Comparison of ENCODE assay signal across 9 cellular contexts in genomic region chr13:29496241-29496712, GRCh38.
DNase-seq lines count a peak whose midpoint lies in the region; ATAC-seq, FAIRE-seq and TF ChIP-seq lines count a peak whose summit lies in the region.
"Had no signal": no experiment of that assay in that cellular context is flagged by ENCODE, and none has a peak within 500 bp of the region (broad histone marks: within the 10 kb centered on the region; RNA-seq: fewer than 3 reads in every experiment).

No MANE protein-coding gene starts in this region.

- H2AFZ ChIP-seq in PC-3 (ENCODE audit: low read length) (0 out of 2 replicates have a peak overlapping the region, but pooled peaks have one; percentile 5), keratinocyte (ENCODE audit: control insufficient read depth, low read length) (peak overlapping the region; percentile 73)

- H3K4me2 ChIP-seq in PC-3 (ENCODE audit: low read length) (peak overlapping the region; percentile 34; the same call in 1 of the 2 replicates), keratinocyte (ENCODE audit: control insufficient read depth, extremely low read depth, insufficient read depth, low read depth, low read length) (peak overlapping the region; percentile 49)

- H3K9ac ChIP-seq in PC-3 (ENCODE audit: low read length) (no peak overlapping the region), keratinocyte (ENCODE audit: control insufficient read depth, extremely low read depth, insufficient read depth, low read length) (no peak overlapping the region)

- POLR2A ChIA-PET in PC-3 (lab: Charles Lee; ENCODE audit: unreplicated experiment) (interaction anchor here (0.6 kb wide), 1 partner anchor 1487 kb away, joined by 4 read pairs; no protein-coding TSS in a partner anchor), HEK293T (lab: Yijun Ruan, JAX) (no interaction called here)

- H3K27me3 ChIP-seq in PC-3 (ENCODE audit: low read length): peaks cover 22% of the 10 kb centered on the region
- H3K27me3 ChIP-seq in keratinocyte (ENCODE audit: control insufficient read depth, extremely low read depth, insufficient read depth, low read length): peaks cover 8% of the 10 kb centered on the region

- peak; percentile 70 for FAIRE-seq in keratinocyte (lab: Jason Lieb, UNC)

- no peaks in the 10 kb centered on the region for H3K36me3 ChIP-seq in PC-3 (ENCODE audit: low read depth, low read length)
- no peaks in the 10 kb centered on the region for H3K36me3 ChIP-seq in keratinocyte (ENCODE audit: control insufficient read depth in 2 of 2, extremely low read depth in 1 of 2, insufficient read depth in 2 of 2, low read length in 2 of 2)

- no peak overlapping the region for H3K4me3 ChIP-seq in PC-3 (ENCODE audit: low read length)
- no peak overlapping the region for H3K4me3 ChIP-seq in keratinocyte (ENCODE audit: control insufficient read depth in 2 of 3, extremely low read depth in 1 of 3, insufficient read depth in 2 of 3, low read depth in 1 of 3, low read length in 3 of 3)

- CTCF ChIA-PET in PC-3 (lab: Charles Lee): interaction anchor here (0.7 kb wide), 1 partner anchor 10 kb away, joined by 3 read pairs; no protein-coding TSS in a partner anchor
- CTCF ChIA-PET in HEK293T (lab: Yijun Ruan, JAX): interaction anchor here (0.6 to 3.3 kb wide), 2 partner anchors 12 to 24 kb away, joined by 3 to 12 read pairs; no protein-coding TSS in a partner anchor

- DNase-seq in CD1c-positive myeloid dendritic cell (ENCODE audit: extremely low spot score) (peak; percentile 75), PC-3 (peak; percentile 41), keratinocyte (ENCODE audit: low read depth, low spot score) (peak; percentile 23), HK-2 (ENCODE audit: unreplicated experiment) (no peak), HEK293T (ENCODE audit: extremely low spot score) (no peak), NCI-H510A treated with DMSO at 0.1 percent for 48 hours (lab: John Stamatoyannopoulos, UW) (no peak)
- DNase-seq in stimulated activated CD4-positive, alpha-beta T cell treated with anti-CD3 and anti-CD28 coated beads, Interleukin-2, amount 100 ng/mL, for 48 hours: no peak
- DNase-seq: activated CD4-positive, alpha-beta T cell treated with anti-CD3 and anti-CD28 coated beads for 1 hour had no signal

- no peaks in the 10 kb centered on the region for H3F3A ChIP-seq in PC-3 (ENCODE audit: low read length, unreplicated experiment)

- dilution Hi-C loops in keratinocyte (cut with MboI; ENCODE audit: extremely low pct_ligation_motif_present, low sequenced_read_pairs): no loop called here

- intact Hi-C loops in PC-3 (cut with micrococcal nuclease): no loop called here

- H3K9me3 ChIP-seq in PC-3 (ENCODE audit: low read length) (no peaks in the 10 kb centered on the region), keratinocyte (ENCODE audit: control insufficient read depth, low read depth, low read length) (no peaks in the 10 kb centered on the region)

- H3K4me1 ChIP-seq in PC-3 (ENCODE audit: insufficient read depth, low read length): no peaks in the 10 kb centered on the region
- H3K4me1 ChIP-seq in keratinocyte (ENCODE audit: control insufficient read depth, extremely low read depth, insufficient read depth, low read length): peaks cover 5% of the 10 kb centered on the region

- H3K27ac ChIP-seq in PC-3 (ENCODE audit: low read length): no peak overlapping the region
- H3K27ac ChIP-seq in keratinocyte (ENCODE audit: control insufficient read depth, insufficient read depth, low read length): no peak overlapping the region

- no peaks in the 10 kb centered on the region for H3K9me1 ChIP-seq in keratinocyte (ENCODE audit: control insufficient read depth, extremely low read depth, insufficient read depth, low read length)

- no TSS peak for BruUV-seq in PC-3 (replicated peaks; lab: Mats Ljungman, UMichigan)

- TF ChIP-seq CTCF in PC-3 (conservative IDR thresholded peaks at IDR 0.05; ENCODE audit: low read depth, low read length) (no peak), keratinocyte (optimal IDR thresholded peaks at IDR 0.05 in 1 of 3, IDR thresholded peaks at IDR 0.05 in 1 of 3, conservative IDR thresholded peaks at IDR 0.05 in 1 of 3; ENCODE audit: extremely low read depth in 1 of 3, insufficient read depth in 2 of 3, low read length in 3 of 3) (no peak)

- H3K79me2 ChIP-seq in PC-3 (ENCODE audit: low read length) (no peaks in the 10 kb centered on the region), keratinocyte (ENCODE audit: control insufficient read depth, insufficient read depth, low read length) (no peaks in the 10 kb centered on the region)

- H4K20me1 ChIP-seq in PC-3 (ENCODE audit: low read length) (no peaks in the 10 kb centered on the region), keratinocyte (ENCODE audit: control insufficient read depth, extremely low read depth, insufficient read depth, low read length) (no peaks in the 10 kb centered on the region)

- peak; percentile 71 for ATAC-seq in GM21619 (IDR thresholded peaks at IDR 0.05; ENCODE audit: unreplicated experiment)
- ATAC-seq in PC-3: peak; percentile 79

- H3K9me2 ChIP-seq in PC-3 (replicated peaks; ENCODE audit: low read length): no peaks in the 10 kb centered on the region

TF ChIP-seq in HEK293T, 16 proteins besides CTCF, POLR2A, EP300 and RAD21:
- no peak for TF ChIP-seq ELF4 (IDR thresholded peaks at IDR 0.05)
- TF ChIP-seq LEF1 (IDR thresholded peaks at IDR 0.05; ENCODE audit: borderline replicate concordance): no peak
- no peak for TF ChIP-seq FOXA1 (IDR thresholded peaks at IDR 0.05)
- TF ChIP-seq L3MBTL2 (conservative IDR thresholded peaks at IDR 0.05): no peak
- no peak for TF ChIP-seq SP1 (IDR thresholded peaks at IDR 0.05)
- TF ChIP-seq TARDBP (IDR thresholded peaks at IDR 0.05): no peak
- TF ChIP-seq ARNT (IDR thresholded peaks at IDR 0.05): no peak
- TF ChIP-seq, protein P1, sequence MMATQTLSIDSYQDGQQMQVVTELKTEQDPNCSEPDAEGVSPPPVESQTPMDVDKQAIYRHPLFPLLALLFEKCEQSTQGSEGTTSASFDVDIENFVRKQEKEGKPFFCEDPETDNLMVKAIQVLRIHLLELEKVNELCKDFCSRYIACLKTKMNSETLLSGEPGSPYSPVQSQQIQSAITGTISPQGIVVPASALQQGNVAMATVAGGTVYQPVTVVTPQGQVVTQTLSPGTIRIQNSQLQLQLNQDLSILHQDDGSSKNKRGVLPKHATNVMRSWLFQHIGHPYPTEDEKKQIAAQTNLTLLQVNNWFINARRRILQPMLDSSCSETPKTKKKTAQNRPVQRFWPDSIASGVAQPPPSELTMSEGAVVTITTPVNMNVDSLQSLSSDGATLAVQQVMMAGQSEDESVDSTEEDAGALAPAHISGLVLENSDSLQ (IDR thresholded peaks at IDR 0.05): no peak
- TF ChIP-seq BHLHE40 (IDR thresholded peaks at IDR 0.05; ENCODE audit: borderline replicate concordance): no peak
- no peak for TF ChIP-seq HDGF (IDR thresholded peaks at IDR 0.05; ENCODE audit: borderline replicate concordance)

Comparison
In these comparisons a context has a peak if more than half of its experiments do, and no peak if none do; other contexts are left out.
1. DNase-seq: peak in CD1c-positive myeloid dendritic cell (single experiment), PC-3 (single experiment) and keratinocyte (single experiment); none in HK-2 (single experiment), HEK293T (single experiment), stimulated activated CD4-positive, alpha-beta T cell treated with anti-CD3 and anti-CD28 coated beads, Interleukin-2, amount 100 ng/mL, for 48 hours (0 of 2) and NCI-H510A treated with DMSO at 0.1 percent for 48 hours (single experiment).